In genomic region chr2:236019434-236019833, GRCh38 we compare ENCODE assay signal across 6 cellular contexts.
"Had no signal": no experiment of that assay in that cellular context is flagged by ENCODE, and none has a peak within 500 bp of the region (broad histone marks: within the 10 kb centered on the region; RNA-seq: fewer than 3 reads in every experiment).

No MANE protein-coding gene starts in this region.

- H3K36me3 Mint-ChIP-seq: IgD-negative memory B cell had no signal

- H3K27ac Mint-ChIP-seq: IgD-negative memory B cell had no signal

- DNase-seq: KBM-7, KG1 had no signal

- H3K4me3 ChIP-seq: K562 had no signal

- ATAC-seq: HepG2, K562 had no signal

- H3K9me3 Mint-ChIP-seq: IgD-negative memory B cell had no signal

- H3K27ac ChIP-seq: HL-60 had no signal

- H3K4me3 Mint-ChIP-seq: IgD-negative memory B cell had no signal
